Comparison of ENCODE assay signal across 19 cellular contexts in the genomic region with DNA sequence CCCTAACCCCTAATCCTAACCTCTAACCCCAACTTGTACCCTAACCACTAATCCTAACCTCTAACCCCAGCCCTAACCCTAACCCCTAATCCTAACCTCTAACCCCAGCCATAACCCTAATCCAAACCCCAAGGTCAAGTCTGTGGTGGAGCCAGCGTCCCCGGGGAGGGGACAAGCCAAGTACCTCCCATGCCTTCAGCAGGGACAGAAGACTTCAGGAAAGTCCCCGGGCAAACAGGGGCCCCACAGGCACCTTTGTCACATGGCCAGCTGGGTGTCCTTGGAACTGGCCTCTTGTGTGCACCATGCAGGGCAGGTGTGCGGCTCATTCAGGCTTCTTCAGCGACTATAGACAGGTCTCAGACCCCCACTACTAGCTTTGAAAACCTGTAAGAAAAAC.
DNase-seq lines count a peak whose midpoint lies in the region; ATAC-seq, FAIRE-seq and TF ChIP-seq lines count a peak whose summit lies in the region.
"Had no signal": no experiment of that assay in that cellular context is flagged by ENCODE, and none has a peak within 500 bp of the region (broad histone marks: within the 10 kb centered on the region; RNA-seq: fewer than 3 reads in every experiment).

No MANE protein-coding gene starts in this region.

- no peak for TF ChIP-seq RAD21 in H1 (IDR thresholded peaks at IDR 0.05 in 1 of 2, conservative IDR thresholded peaks at IDR 0.05 in 1 of 2; ENCODE audit: low read depth in 2 of 2, low read length in 2 of 2)

- H3K4me3 Mint-ChIP-seq in chondrocyte (ENCODE audit: unreplicated experiment) (no peak overlapping the region), osteocyte (ENCODE audit: unreplicated experiment) (no peak overlapping the region), WTC11 (no peak overlapping the region)
- H3K4me3 Mint-ChIP-seq: B cell; CD8-positive, alpha-beta T cell; GM23338; HFFc6 had no signal

- H3K36me3 ChIP-seq in H1 (ENCODE audit: control insufficient read depth in 2 of 4, insufficient read depth in 4 of 4, low read length in 3 of 4) (no peaks in the 10 kb centered on the region), stomach (no peaks in the 10 kb centered on the region)
- H3K36me3 ChIP-seq: BLaER1 treated with 17β-estradiol and CSF1 and Interleukin-3, amounts not matched to agents 10 nM and 100 nM had no signal

- 0 out of 2 replicates have a peak overlapping the region, but pooled peaks have one; percentile 86 for H2BK12ac ChIP-seq in H1 (ENCODE audit: low read depth, low read length)

- TF ChIP-seq CTCF in chondrocyte (IDR thresholded peaks at IDR 0.05) (no peak), H1 (IDR thresholded peaks at IDR 0.05; ENCODE audit: control extremely low read depth in 1 of 3, insufficient read depth in 1 of 3, low read depth in 1 of 3, low read length in 3 of 3) (no peak), osteocyte (IDR thresholded peaks at IDR 0.05) (no peak), stomach (IDR thresholded peaks at IDR 0.05) (no peak), WTC11 (IDR thresholded peaks at IDR 0.05) (no peak), GM20000 (IDR thresholded peaks at IDR 0.05; ENCODE audit: extremely low read depth, missing control alignments) (no peak)

- no peak overlapping the region for H2BK120ac ChIP-seq in H1 (replicated peaks; ENCODE audit: low read depth, low read length)

- no peak overlapping the region for H3K23ac ChIP-seq in H1 (ENCODE audit: insufficient read length)

- H3K27me3 Mint-ChIP-seq in chondrocyte (ENCODE audit: low read depth) (peaks cover 25% of the 10 kb centered on the region), osteocyte (ENCODE audit: unreplicated experiment) (peaks cover 11% of the 10 kb centered on the region), WTC11 (ENCODE audit: low read depth) (peaks cover 43% of the 10 kb centered on the region)

- H3K4me1 Mint-ChIP-seq in chondrocyte (ENCODE audit: low read depth): no peaks in the 10 kb centered on the region
- H3K4me1 Mint-ChIP-seq in osteocyte (ENCODE audit: unreplicated experiment): no peaks in the 10 kb centered on the region
- peaks cover 35% of the 10 kb centered on the region for H3K4me1 Mint-ChIP-seq in WTC11
- H3K4me1 Mint-ChIP-seq: B cell had no signal

- H3K27me3 ChIP-seq in H1 (replicated peaks in 1 of 4; ENCODE audit: control insufficient read depth in 3 of 4, extremely low read depth in 1 of 4, insufficient read depth in 3 of 4, low read length in 3 of 4): peaks cover 1 to 21% (median 16%) of the 10 kb centered on the region in 4 experiments; a peak in 6 of 7 replicates
- peaks cover 0 to 66% (median 11%) of the 10 kb centered on the region in 3 donors for H3K27me3 ChIP-seq in stomach

- no peak overlapping the region for H2BK15ac ChIP-seq in H1 (ENCODE audit: low read length)

- no peaks in the 10 kb centered on the region for H3K79me2 ChIP-seq in H1 (ENCODE audit: control insufficient read depth in 1 of 2, insufficient read depth in 2 of 2, low read length in 2 of 2)

- POLR2A ChIA-PET in H1 (lab: Charles Lee; ENCODE audit: partially characterized antibody): no interaction called here
- POLR2A ChIA-PET in WTC11 (lab: Charles Lee): no interaction called here

- H2BK20ac ChIP-seq in H1 (ENCODE audit: low read length): peak overlapping the region; percentile 7; the same call in 1 of the 2 replicates

- H3K4me2 ChIP-seq in H1 (ENCODE audit: insufficient read depth in 1 of 2, low read depth in 2 of 2, low read length in 2 of 2): no peak overlapping the region
- H3K4me2 ChIP-seq: BLaER1 treated with 17β-estradiol and CSF1 and Interleukin-3, amounts not matched to agents 10 nM and 100 nM; GM23338 had no signal

- no peak overlapping the region for H3K14ac ChIP-seq in H1 (ENCODE audit: insufficient read length)

- H3K27ac ChIP-seq in H1 (ENCODE audit: low read depth, low read length) (no peak overlapping the region), stomach (no peak overlapping the region)
- H3K27ac ChIP-seq: BLaER1 treated with 17β-estradiol and CSF1 and Interleukin-3, amounts not matched to agents 10 nM and 100 nM; HL-60 had no signal

- no peak overlapping the region for H3K9ac ChIP-seq in H1 (replicated peaks in 1 of 4; ENCODE audit: extremely low read depth in 1 of 4, low read depth in 3 of 4, low read length in 3 of 4)
- H3K9ac ChIP-seq: BLaER1 treated with 17β-estradiol and CSF1 and Interleukin-3, amounts not matched to agents 10 nM and 100 nM had no signal

- intact Hi-C loops in stomach (cut with DNase I; ENCODE audit: low total_unique reads): no loop called here

- FAIRE-seq in H1 (lab: Jason Lieb, UNC): no peak
- FAIRE-seq: GM12878, GM19239 had no signal

- H3K4me1 ChIP-seq in H1 (replicated peaks in 1 of 4; ENCODE audit: control insufficient read depth in 3 of 4, insufficient read depth in 4 of 4, low read length in 3 of 4): peaks cover 7 to 20% (median 13%) of the 10 kb centered on the region in 4 experiments
- no peaks in the 10 kb centered on the region for H3K4me1 ChIP-seq in stomach

- H3K9me3 ChIP-seq in H1 (ENCODE audit: insufficient read depth in 2 of 2, low read depth in 1 of 2, low read length in 1 of 2) (no peaks in the 10 kb centered on the region), stomach (no peaks in the 10 kb centered on the region)
- H3K9me3 ChIP-seq: BLaER1 treated with 17β-estradiol and CSF1 and Interleukin-3, amounts not matched to agents 10 nM and 100 nM had no signal

- no peak overlapping the region for H3K18ac ChIP-seq in H1 (ENCODE audit: extremely low read depth, low read length)

- H4K8ac ChIP-seq in H1 (ENCODE audit: extremely low read depth, insufficient read depth, low read length): no peak overlapping the region

- peak overlapping the region; percentile 44; the same call in 1 of the 2 replicates for H2BK5ac ChIP-seq in H1 (ENCODE audit: low read depth, low read length)

- H4K5ac ChIP-seq in H1 (ENCODE audit: insufficient read length, low read depth, low read length): no peak overlapping the region

- H3K4me3 ChIP-seq in H1 (ENCODE audit: extremely low read depth in 1 of 4, insufficient read depth in 2 of 4, low read depth in 3 of 4, low read length in 4 of 4) (no peak overlapping the region), stomach (no peak overlapping the region)
- H3K4me3 ChIP-seq: BLaER1 treated with 17β-estradiol and CSF1 and Interleukin-3, amounts not matched to agents 10 nM and 100 nM; GM12878; GM23338 had no signal

- no peaks in the 10 kb centered on the region for H4K20me1 ChIP-seq in H1 (replicated peaks in 1 of 2; ENCODE audit: control insufficient read depth in 1 of 2, insufficient read depth in 2 of 2, low read length in 2 of 2)

- TF ChIP-seq POLR2A in H1 (IDR thresholded peaks at IDR 0.05; ENCODE audit: control extremely low read depth in 1 of 2, low read depth in 2 of 2, low read length in 2 of 2): no peak
- TF ChIP-seq POLR2A in stomach (IDR thresholded peaks at IDR 0.05): no peak

- WGBS in H1 (ENCODE audit: extremely low coverage in 1 of 2, insufficient coverage in 1 of 2, insufficient read length in 1 of 2, insufficient replicate concordance in 2 of 2, low coverage in 1 of 2, low lambda C conversion rate in 2 of 2, missing lambda C conversion rate in 1 of 2), 2 experiments: 86% methylated on average over 5 of the region's 5 CpGs; no CpG with 5 or more reads in 1 of the 2 experiments
- WGBS in stomach, 5 donors: 65 to 79% (median 77%) methylated on average over 5 of the region's 5 CpGs

- H3K79me1 ChIP-seq in H1 (ENCODE audit: low read depth, low read length): no peaks in the 10 kb centered on the region

- no peak overlapping the region for H2AFZ ChIP-seq in H1 (ENCODE audit: low read length)
- H2AFZ ChIP-seq: GM23338 had no signal

- CTCF ChIA-PET in H1 (lab: Charles Lee; ENCODE audit: partially characterized antibody): interaction anchor here (1.0 to 1.2 kb wide), 2 partner anchors 225 to 361 kb away, joined by 3 read pairs; no protein-coding TSS in a partner anchor
- CTCF ChIA-PET in WTC11 (lab: Charles Lee): no interaction called here

- no peaks in the 10 kb centered on the region for H3K9me3 Mint-ChIP-seq in chondrocyte (ENCODE audit: low read depth)
- no peaks in the 10 kb centered on the region for H3K9me3 Mint-ChIP-seq in osteocyte (ENCODE audit: unreplicated experiment)
- peaks cover 4% of the 10 kb centered on the region; the same call in 1 of the 2 replicates for H3K9me3 Mint-ChIP-seq in WTC11
- H3K9me3 Mint-ChIP-seq: CD8-positive, alpha-beta T cell had no signal

- no peak overlapping the region for H3K56ac ChIP-seq in H1 (replicated peaks; ENCODE audit: insufficient read length, low read depth, low read length)

- no peak overlapping the region for H4K91ac ChIP-seq in H1 (replicated peaks; ENCODE audit: insufficient read length, low read length)

- peaks cover 5% of the 10 kb centered on the region; the same call in 1 of the 2 replicates for H3K23me2 ChIP-seq in H1 (ENCODE audit: low read depth, low read length)

- DNase-seq in chondrocyte (ENCODE audit: low spot score): peak; percentile 41
- no peak for DNase-seq in H1 (ENCODE audit: low read depth in 1 of 2, low spot score in 2 of 2)
- DNase-seq in osteocyte (ENCODE audit: extremely low spot score, unreplicated experiment): peak; percentile 71
- peak; percentile 16 for DNase-seq in stomach
- no peak for DNase-seq in SHP77 treated with DMSO at 0.1 percent for 48 hours (lab: John Stamatoyannopoulos, UW)
- no peak for DNase-seq in WTC11 (ENCODE audit: low spot score)
- DNase-seq in GM20000 (ENCODE audit: low spot score): no peak
- DNase-seq: Calu3; CD8-positive, alpha-beta T cell; DMS79 treated with DMSO at 0.1 percent for 48 hours; H7; HFFc6 had no signal

- no peak for ATAC-seq in WTC11
- ATAC-seq: CD8-positive, alpha-beta T cell; GM12878; GM23338; HCT116 had no signal

- H3K36me3 Mint-ChIP-seq in chondrocyte (ENCODE audit: low read depth) (no peaks in the 10 kb centered on the region), osteocyte (ENCODE audit: unreplicated experiment) (no peaks in the 10 kb centered on the region), WTC11 (peaks cover 3% of the 10 kb centered on the region)
- H3K36me3 Mint-ChIP-seq: CD8-positive, alpha-beta T cell had no signal

- peak overlapping the region; percentile 53; the same call in 1 of the 2 replicates for H2AK5ac ChIP-seq in H1 (ENCODE audit: low read depth, low read length)

- H3K4ac ChIP-seq in H1 (replicated peaks; ENCODE audit: insufficient read length, low read depth, low read length): no peak overlapping the region

- no peak for TF ChIP-seq EP300 in H1 (IDR thresholded peaks at IDR 0.05; ENCODE audit: borderline replicate concordance in 1 of 2, low read depth in 2 of 2, low read length in 2 of 2)
- TF ChIP-seq EP300 in stomach (IDR thresholded peaks at IDR 0.05): no peak

- no peak overlapping the region for H3K27ac Mint-ChIP-seq in chondrocyte (ENCODE audit: unreplicated experiment)
- H3K27ac Mint-ChIP-seq in osteocyte (ENCODE audit: unreplicated experiment): no peak overlapping the region
- H3K27ac Mint-ChIP-seq in WTC11: no peak overlapping the region
- H3K27ac Mint-ChIP-seq: B cell; CD8-positive, alpha-beta T cell; GM23338; HFFc6 had no signal

TF ChIP-seq in H1, 55 proteins besides CTCF, POLR2A, EP300 and RAD21 (continues in another document):
- TF ChIP-seq YY1 (IDR thresholded peaks at IDR 0.05; ENCODE audit: low read depth, low read length) (no peak), HDAC6 (IDR thresholded peaks at IDR 0.05; ENCODE audit: low read depth, low read length) (no peak)

Comparison
In these comparisons a context has a peak if more than half of its experiments do, and no peak if none do; other contexts are left out.
1. DNase-seq: peak in chondrocyte (single experiment), osteocyte (single experiment) and stomach (single experiment); none in H1 (0 of 2), SHP77 treated with DMSO at 0.1 percent for 48 hours (single experiment), WTC11 (single experiment) and GM20000 (single experiment).